Comparison of ENCODE assay signal across 20 cellular contexts in the genomic region with DNA sequence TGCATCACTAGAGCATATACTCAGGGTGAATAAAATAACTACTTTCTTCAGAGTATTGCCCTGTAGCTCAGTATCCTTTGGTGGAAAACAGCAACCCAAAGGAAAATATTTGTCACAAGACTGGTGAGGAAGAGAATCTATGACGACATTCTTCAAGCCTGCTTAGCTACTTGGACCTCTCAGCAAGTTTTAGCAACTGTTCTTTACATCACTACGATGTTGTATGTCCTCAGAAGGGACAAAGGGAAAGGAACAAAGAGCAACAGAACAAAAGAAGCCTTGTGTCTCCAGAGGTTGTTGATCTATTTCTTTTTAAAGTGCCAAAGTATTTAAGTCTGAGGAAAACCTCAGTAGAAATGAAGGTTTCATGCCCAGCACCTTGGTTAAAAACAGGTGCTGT.
"Had no signal": no experiment of that assay in that cellular context is flagged by ENCODE, and none has a peak within 500 bp of the region (broad histone marks: within the 10 kb centered on the region; RNA-seq: fewer than 3 reads in every experiment).

No MANE protein-coding gene starts in this region.

- H3K27me3 Mint-ChIP-seq: activated CD4-positive, alpha-beta T cell treated with anti-CD3 and anti-CD28 coated beads, Interleukin-2, amount 10 ng/mL, durations not matched to agents 7 days and 5 days; brain; memory B cell; stimulated activated naive B cell treated with anti-CD40 and anti-IgM and Interleukin-4, amounts not matched to agents 10 μg/mL and 1 μg/mL and 100 μg/mL, for 72 hours had no signal

- H3K27ac Mint-ChIP-seq: activated CD4-positive, alpha-beta T cell treated with anti-CD3 and anti-CD28 coated beads, Interleukin-2, amount 10 ng/mL, durations not matched to agents 7 days and 5 days; activated naive CD4-positive, alpha-beta T cell treated with anti-CD3 and anti-CD28 coated beads, Interleukin-2, amount 50 U/mL, for 72 hours; activated T-cell treated with anti-CD3 and anti-CD28 coated beads, Interleukin-2, amount 50 U/mL, for 72 hours; brain; memory B cell; nephron; stimulated activated naive B cell treated with anti-CD40 and anti-IgM and Interleukin-4, amounts not matched to agents 10 μg/mL and 1 μg/mL and 100 μg/mL, for 72 hours had no signal

- H3K27ac ChIP-seq: coronary artery, gastroesophageal sphincter, left ventricle myocardium inferior, SJCRH30 had no signal

- ATAC-seq: activated naive CD4-positive, alpha-beta T cell treated with anti-CD3 and anti-CD28 coated beads, Interleukin-2, amount 50 U/mL, for 72 hours; activated T-cell treated with anti-CD3 and anti-CD28 coated beads, Interleukin-2, amount 50 U/mL, for 72 hours; gastroesophageal sphincter; stimulated activated naive B cell treated with anti-CD40 and anti-IgM and Interleukin-4, amounts not matched to agents 10 μg/mL and 1 μg/mL and 100 μg/mL, for 72 hours had no signal

- H3K4me1 ChIP-seq: gastroesophageal sphincter, left ventricle myocardium inferior had no signal

- H3K4me3 ChIP-seq: coronary artery, gastroesophageal sphincter, left ventricle myocardium inferior, SJCRH30 had no signal

- H3K27me3 ChIP-seq: gastroesophageal sphincter, SJCRH30 had no signal

- DNase-seq: activated CD4-positive, alpha-beta T cell treated with anti-CD3 and anti-CD28 coated beads, Interleukin-2, amount 10 ng/mL, durations not matched to agents 7 days and 5 days; activated CD4-positive, CD25-positive, alpha-beta regulatory T cell; activated CD8-positive, alpha-beta memory T cell treated with anti-CD3 and anti-CD28 coated beads, Interleukin-2, amount 50 U/mL, for 48 hours; activated gamma-delta T cell; activated T-cell treated with anti-CD3 and anti-CD28 coated beads, Interleukin-2, amount 50 U/mL, for 72 hours; amniotic stem cell; central memory CD4-positive, alpha-beta T cell; effector CD8-positive, alpha-beta T cell; kidney; left ventricle myocardium inferior; stimulated activated CD4-positive, alpha-beta T cell treated with anti-CD3 and anti-CD28 coated beads, Interleukin-2, amount 100 ng/mL, for 48 hours; stimulated activated naive B cell treated with anti-CD40 and anti-IgM and Interleukin-4, amounts not matched to agents 10 μg/mL and 1 μg/mL and 100 μg/mL, for 72 hours; trophoblast cell had no signal

- H3K36me3 ChIP-seq: gastroesophageal sphincter, left ventricle myocardium inferior, SJCRH30 had no signal

- H3K9me3 Mint-ChIP-seq: memory B cell, nephron had no signal

- H3K4me3 Mint-ChIP-seq: activated CD4-positive, alpha-beta T cell treated with anti-CD3 and anti-CD28 coated beads, Interleukin-2, amount 10 ng/mL, durations not matched to agents 7 days and 5 days; activated T-cell treated with anti-CD3 and anti-CD28 coated beads, Interleukin-2, amount 50 U/mL, for 72 hours; brain; memory B cell; nephron; stimulated activated naive B cell treated with anti-CD40 and anti-IgM and Interleukin-4, amounts not matched to agents 10 μg/mL and 1 μg/mL and 100 μg/mL, for 72 hours had no signal

- H3K36me3 Mint-ChIP-seq: activated naive CD4-positive, alpha-beta T cell treated with anti-CD3 and anti-CD28 coated beads, Interleukin-2, amount 50 U/mL, for 72 hours; brain; memory B cell; stimulated activated naive B cell treated with anti-CD40 and anti-IgM and Interleukin-4, amounts not matched to agents 10 μg/mL and 1 μg/mL and 100 μg/mL, for 72 hours had no signal

- H3K4me1 Mint-ChIP-seq: activated CD4-positive, alpha-beta T cell treated with anti-CD3 and anti-CD28 coated beads, Interleukin-2, amount 10 ng/mL, durations not matched to agents 7 days and 5 days; memory B cell; stimulated activated naive B cell treated with anti-CD40 and anti-IgM and Interleukin-4, amounts not matched to agents 10 μg/mL and 1 μg/mL and 100 μg/mL, for 72 hours had no signal

- H3K9me3 ChIP-seq: gastroesophageal sphincter, left ventricle myocardium inferior, SJCRH30 had no signal
